Comparison of ENCODE assay signal across 16 cellular contexts in genomic region chr1:59532102-59532501, GRCh38.
DNase-seq lines count a peak whose midpoint lies in the region; ATAC-seq and FAIRE-seq lines count a peak whose summit lies in the region.
"Had no signal": no experiment of that assay in that cellular context is flagged by ENCODE, and none has a peak within 500 bp of the region (broad histone marks: within the 10 kb centered on the region; RNA-seq: fewer than 3 reads in every experiment).

No MANE protein-coding gene starts in this region.

- peak; percentile 68 for ATAC-seq in GM18858 (IDR thresholded peaks at IDR 0.05; ENCODE audit: unreplicated experiment)
- peak; percentile 52 for ATAC-seq in GM21423 (IDR thresholded peaks at IDR 0.05; ENCODE audit: unreplicated experiment)
- peak; percentile 60 for ATAC-seq in HG03103 (IDR thresholded peaks at IDR 0.05; ENCODE audit: low read depth, unreplicated experiment)
- ATAC-seq: SK-N-SH treated with all-trans-retinoic acid at 6 μM for 48 hours had no signal

- FAIRE-seq in islet of Langerhans (lab: Jason Lieb, UNC) = peak; percentile 76

- no peak for DNase-seq in ureter (ENCODE audit: low spot score)
- DNase-seq in NCI-H2029 (lab: John Stamatoyannopoulos, UW) = no peak
- DNase-seq in NK-92 treated with Interleukin-12 subunit alpha and Interleukin-12 subunit beta, amount 100 ng/mL, for 24 hours (lab: John Stamatoyannopoulos, UW) = no peak
- DNase-seq: GF-D8, NCI-H1048, NCI-H1436 treated with DMSO at 0.1 percent for 48 hours, NCI-H2227 treated with DMSO at 0.1 percent for 48 hours, NCI-H524 treated with DMSO at 0.1 percent for 48 hours, SHP77 treated with DMSO at 0.1 percent for 48 hours, T-helper 1 cell, T1000 had no signal
